8 cellular contexts compared by ENCODE assay signal in genomic region chr20:58086763-58087566, GRCh38.
DNase-seq lines count a peak whose midpoint lies in the region; ATAC-seq and TF ChIP-seq lines count a peak whose summit lies in the region.
"Had no signal": no experiment of that assay in that cellular context is flagged by ENCODE, and none has a peak within 500 bp of the region (broad histone marks: within the 10 kb centered on the region; RNA-seq: fewer than 3 reads in every experiment).

No MANE protein-coding gene starts in this region.

- DNase-seq in Daoy (ENCODE audit: low read depth) (peak; percentile 77), HT1080 (ENCODE audit: low read depth) (peak; percentile 67), Panc1 (ENCODE audit: low read depth, low spot score) (peak; percentile 38), erythroblast (lab: John Stamatoyannopoulos, UW) (peak; percentile 5 to 28), neural crest cell (ENCODE audit: low read depth, low spot score) (peak; percentile 53)
- DNase-seq: activated B cell treated with CpG ODN at 0.5 μM for 24 hours had no signal

- H3K4me3 Mint-ChIP-seq in neural crest cell, result no peak overlapping the region
- H3K4me3 Mint-ChIP-seq: activated B cell treated with CpG ODN at 0.5 μM for 24 hours had no signal

- H3K9me3 ChIP-seq in Panc1 (ENCODE audit: control insufficient read depth, insufficient read depth, low read depth, low read length), result no peaks in the 10 kb centered on the region

- H3K4me3 ChIP-seq in Panc1 (ENCODE audit: low read depth in 2 of 2, low read length in 2 of 2), result no peak overlapping the region

- TF ChIP-seq CTCF in Panc1 (IDR thresholded peaks at IDR 0.05) (peak; percentile 90), neural crest cell (conservative IDR thresholded peaks at IDR 0.05) (peak; percentile 84)

- H3K4me1 Mint-ChIP-seq in neural crest cell, result no peaks in the 10 kb centered on the region
- H3K4me1 Mint-ChIP-seq: activated B cell treated with CpG ODN at 0.5 μM for 24 hours had no signal

- no peaks in the 10 kb centered on the region for H3K27me3 ChIP-seq in Panc1 (ENCODE audit: control insufficient read depth, insufficient read depth, low read length)

- ATAC-seq in Panc1 (no peak), GM18520 (IDR thresholded peaks at IDR 0.05; ENCODE audit: unreplicated experiment) (no peak), GM19324 (IDR thresholded peaks at IDR 0.05; ENCODE audit: low FRiP score, unreplicated experiment) (no peak)

- intact Hi-C loops in Panc1 (cut with micrococcal nuclease; ENCODE audit: unreplicated experiment), result no loop called here

- H3K27ac ChIP-seq in Panc1 (ENCODE audit: low read length), result no peak overlapping the region

- BruUV-seq in Panc1 (replicated peaks; lab: Mats Ljungman, UMichigan), result no TSS peak

- POLR2A ChIA-PET in Panc1 (lab: Charles Lee), result no interaction called here

- no peak for TF ChIP-seq POLR2A in erythroblast (IDR thresholded peaks at IDR 0.05; ENCODE audit: low read length)

- no peaks in the 10 kb centered on the region for H3K4me1 ChIP-seq in Panc1 (ENCODE audit: control insufficient read depth, insufficient read depth, low read length)

- H3K36me3 Mint-ChIP-seq in neural crest cell (ENCODE audit: low read depth), result no peaks in the 10 kb centered on the region

- no peaks in the 10 kb centered on the region for H3K27me3 Mint-ChIP-seq in neural crest cell (ENCODE audit: low read depth)

- no peaks in the 10 kb centered on the region for H3K36me3 ChIP-seq in Panc1 (ENCODE audit: control insufficient read depth, insufficient read depth, low read length)

- H3K27ac Mint-ChIP-seq in neural crest cell (ENCODE audit: unreplicated experiment), result no peak overlapping the region
- H3K27ac Mint-ChIP-seq: activated B cell treated with CpG ODN at 0.5 μM for 24 hours had no signal

- H3K9me3 Mint-ChIP-seq in neural crest cell, result no peaks in the 10 kb centered on the region
- H3K9me3 Mint-ChIP-seq: activated B cell treated with CpG ODN at 0.5 μM for 24 hours had no signal

- CTCF ChIA-PET in Panc1 (lab: Charles Lee), result interaction anchor here (1.2 kb wide), 1 partner anchor 46 kb away, joined by 4 read pairs; no protein-coding TSS in a partner anchor

- in situ Hi-C loops in Panc1 (cut with HindIII; ENCODE audit: low pct_unique_long_range_greater_than_20kb, low sequenced_read_pairs), result no loop called here

Comparison
In these comparisons a context has a peak if more than half of its experiments do, and no peak if none do; other contexts are left out.
1. DNase-seq: peak in every context shown above with its lines; median percentile 77 in Daoy; 67 in HT1080; 53 in neural crest cell; 38 in Panc1; 16 in erythroblast.